Comparison of ENCODE assay signal across 8 cellular contexts in genomic region chr19:49766007-49766937, GRCh38.
A peak's percentile ranks its signal among the peaks of the same experiment; 100 is the strongest.
DNase-seq lines count a peak whose midpoint lies in the region; ATAC-seq and FAIRE-seq lines count a peak whose summit lies in the region.

No MANE protein-coding gene starts in this region.

- peak; percentile 96 for ATAC-seq in GM19324 (IDR thresholded peaks at IDR 0.05; ENCODE audit: low FRiP score, unreplicated experiment)
- ATAC-seq in HG03460 (IDR thresholded peaks at IDR 0.05; ENCODE audit: unreplicated experiment), result peak; percentile 90

- peak; percentile 88 for FAIRE-seq in colon (lab: Jason Lieb, UNC)

- peaks cover 23% of the 10 kb centered on the region for H3K4me1 ChIP-seq in BLaER1

- no peaks in the 10 kb centered on the region for H3K9me3 ChIP-seq in BLaER1

- peaks cover 18% of the 10 kb centered on the region for H3K36me3 ChIP-seq in BLaER1

- peaks cover 27% of the 10 kb centered on the region for H4K20me1 ChIP-seq in BLaER1

- no peaks in the 10 kb centered on the region for H3K27me3 ChIP-seq in BLaER1

- H3K4me2 ChIP-seq in BLaER1, result peak overlapping the region; percentile 74

- H3K27ac ChIP-seq in BLaER1, result peak overlapping the region; percentile 79

- peak overlapping the region; percentile 72; the same call in 1 of the 2 replicates for H3K9ac ChIP-seq in BLaER1

- H3K4me3 ChIP-seq in BLaER1, result peak overlapping the region; percentile 61

- DNase-seq in NCI-H524 treated with DMSO at 0.1 percent for 48 hours (lab: John Stamatoyannopoulos, UW) (peak; percentile 99), kidney tubule cell (ENCODE audit: low spot score) (peak; percentile 100)
- peak; percentile 99 for DNase-seq in activated CD4-positive, alpha-beta T cell treated with anti-CD3 and anti-CD28 coated beads for 48 hours
- peak; percentile 95 to 99 for DNase-seq in stimulated activated CD4-positive, alpha-beta T cell treated with anti-CD3 and anti-CD28 coated beads, Interleukin-1b, Interleukin-23, amount 100 ng/mL, for 1 hour (ENCODE audit: low read depth in 2 of 2)

Comparison
In these comparisons a context has a peak if more than half of its experiments do, and no peak if none do; other contexts are left out.
1. Peak in every context shown above with its lines: DNase-seq, ATAC-seq, H3K4me3 ChIP-seq and H3K27ac ChIP-seq.